ENCODE assay signal across 8 cellular contexts in genomic region chr11:61899146-61899841, GRCh38. TPM values are rescaled to one million over a fixed set of nuclear protein-coding genes. Genes with fewer than 3 reads are reported as not detected.
DNase-seq lines count a peak whose midpoint lies in the region; ATAC-seq and TF ChIP-seq lines count a peak whose summit lies in the region.

No MANE protein-coding gene starts in this region.

- H3K9ac ChIP-seq in neural cell (ENCODE audit: low read length), result peak overlapping the region; percentile 53

- no peaks in the 10 kb centered on the region for H3K9me2 ChIP-seq in neural cell (ENCODE audit: insufficient read depth, low read length)

- peaks cover 0 to 2% (median 0%) of the 10 kb centered on the region in 8 donors for H3K9me3 Mint-ChIP-seq in CD4-positive, alpha-beta memory T cell
- H3K9me3 Mint-ChIP-seq in activated T-cell treated with anti-CD3 and anti-CD28 coated beads, Interleukin-2, amount 50 U/mL, for 4 hours, result no peaks in the 10 kb centered on the region
- H3K9me3 Mint-ChIP-seq in stimulated activated naive CD8-positive, alpha-beta T cell treated with anti-CD3 and anti-CD28 coated beads, Interleukin-15, amount 100 ng/mL, for 72 hours, result no peaks in the 10 kb centered on the region

- no peaks in the 10 kb centered on the region for H3K36me3 Mint-ChIP-seq in CD4-positive, alpha-beta memory T cell
- no peaks in the 10 kb centered on the region for H3K36me3 Mint-ChIP-seq in activated T-cell treated with anti-CD3 and anti-CD28 coated beads, Interleukin-2, amount 50 U/mL, for 4 hours (ENCODE audit: insufficient read depth)

- H3F3A ChIP-seq in neural cell (ENCODE audit: insufficient read depth, low read length, poor library complexity, severe bottlenecking), result peaks cover 7% of the 10 kb centered on the region

- peak; percentile 60 for ATAC-seq in GM21381 (IDR thresholded peaks at IDR 0.05; ENCODE audit: unreplicated experiment)
- ATAC-seq in activated T-cell treated with anti-CD3 and anti-CD28 coated beads, Interleukin-2, amount 50 U/mL, for 4 hours, result peak; percentile 92 to 93
- ATAC-seq in stimulated activated naive CD8-positive, alpha-beta T cell treated with anti-CD3 and anti-CD28 coated beads, Interleukin-15, amount 100 ng/mL, for 72 hours, result peak; percentile 90

- H3K4me3 Mint-ChIP-seq in CD4-positive, alpha-beta memory T cell, result peak overlapping the region in 1 of 8 donors; percentile 4
- H3K4me3 Mint-ChIP-seq in activated T-cell treated with anti-CD3 and anti-CD28 coated beads, Interleukin-2, amount 50 U/mL, for 4 hours, result no peak overlapping the region
- H3K4me3 Mint-ChIP-seq in stimulated activated naive CD8-positive, alpha-beta T cell treated with anti-CD3 and anti-CD28 coated beads, Interleukin-15, amount 100 ng/mL, for 72 hours, result peak overlapping the region in 1 of 2 donors; percentile 13

- no peaks in the 10 kb centered on the region for H3K79me2 ChIP-seq in neural cell (replicated peaks; ENCODE audit: insufficient read depth, low read length)

- H3K27ac ChIP-seq in CD4-positive, alpha-beta memory T cell (ENCODE audit: low read depth, low read length), result no peak overlapping the region
- H3K27ac ChIP-seq in Peyer's patch (peak overlapping the region in 1 of 4 donors; percentile 51), neural cell (ENCODE audit: low read length) (peak overlapping the region; percentile 81)

- H3K36me3 ChIP-seq in CD4-positive, alpha-beta memory T cell (ENCODE audit: insufficient read depth, low read length), result no peaks in the 10 kb centered on the region
- H3K36me3 ChIP-seq in Peyer's patch (peaks cover 0 to 4% (median 0%) of the 10 kb centered on the region in 3 donors), neural cell (ENCODE audit: insufficient read depth, low read length) (no peaks in the 10 kb centered on the region)

- intact Hi-C loops in CD4-positive, alpha-beta memory T cell (cut with micrococcal nuclease), result loop anchor here (1.0 to 5.0 kb wide), 5 partner anchors 48 to 209 kb away; partner anchors contain the start of gene FTH1

- peak; percentile 72 for TF ChIP-seq RAD21 in neural cell (conservative IDR thresholded peaks at IDR 0.05)

- H3K4me2 ChIP-seq in neural cell (ENCODE audit: low read length), result no peak overlapping the region

- no peaks in the 10 kb centered on the region for H4K20me1 ChIP-seq in neural cell (ENCODE audit: insufficient read depth)

- H3K9me3 ChIP-seq in CD4-positive, alpha-beta memory T cell (ENCODE audit: control insufficient read depth in 1 of 2, low read length in 2 of 2), result no peaks in the 10 kb centered on the region
- H3K9me3 ChIP-seq in Peyer's patch, result no peaks in the 10 kb centered on the region
- no peaks in the 10 kb centered on the region for H3K9me3 ChIP-seq in neural cell (ENCODE audit: low read length)

- H3K4me3 ChIP-seq in CD4-positive, alpha-beta memory T cell (ENCODE audit: low read length in 2 of 2), result no peak overlapping the region
- H3K4me3 ChIP-seq in Peyer's patch (no peak overlapping the region), neural cell (ENCODE audit: low read length) (peak overlapping the region; percentile 40)

- H3K4me1 ChIP-seq in CD4-positive, alpha-beta memory T cell (ENCODE audit: insufficient read depth, low read length), result peaks cover 7% of the 10 kb centered on the region
- peaks cover 0 to 6% (median 0%) of the 10 kb centered on the region in 4 donors for H3K4me1 ChIP-seq in Peyer's patch

- no peak for TF ChIP-seq POLR2A in Peyer's patch (IDR thresholded peaks at IDR 0.05)

- POLR2A ChIA-PET in CD4-positive, alpha-beta memory T cell (lab: Charles Lee; ENCODE audit: partially characterized antibody), result interaction anchor here (0.9 to 3.9 kb wide), 5 partner anchors 9 to 208 kb away, joined by 3 to 30 read pairs (median 9); partner anchors contain the start of genes FADS3 and FTH1

- DNase-seq in CD4-positive, alpha-beta memory T cell, result peak; percentile 89 to 92 (median 90)
- DNase-seq in Kasumi-1 (lab: John Stamatoyannopoulos, UW), result peak; percentile 81 to 84
- peak; percentile 90 to 95 (median 92) for DNase-seq in Peyer's patch
- peak; percentile 94 for DNase-seq in activated T-cell treated with anti-CD3 and anti-CD28 coated beads, Interleukin-2, amount 50 U/mL, for 4 hours
- peak; percentile 53 for DNase-seq in fibroblast of gingiva (ENCODE audit: low read depth)
- peak; percentile 95 to 96 for DNase-seq in stimulated activated naive CD8-positive, alpha-beta T cell treated with anti-CD3 and anti-CD28 coated beads, Interleukin-15, amount 100 ng/mL, for 72 hours

- H3K27ac Mint-ChIP-seq in CD4-positive, alpha-beta memory T cell, result peak overlapping the region in 6 of 7 donors; percentile 2 to 93 (median 76)
- peak overlapping the region; percentile 46 to 76 for H3K27ac Mint-ChIP-seq in stimulated activated naive CD8-positive, alpha-beta T cell treated with anti-CD3 and anti-CD28 coated beads, Interleukin-15, amount 100 ng/mL, for 72 hours

- no peak overlapping the region for H2AFZ ChIP-seq in neural cell (ENCODE audit: low read depth, low read length)

- CTCF ChIA-PET in CD4-positive, alpha-beta memory T cell (lab: Charles Lee; ENCODE audit: partially characterized antibody), result interaction anchor here (0.6 to 11.6 kb wide), 38 partner anchors 10 to 930 kb away, joined by 3 to 387 read pairs (median 4); partner anchors contain the start of genes FEN1, FTH1 and TMEM258

- TF ChIP-seq CTCF in Peyer's patch (IDR thresholded peaks at IDR 0.05) (peak; percentile 98 to 100 (median 100)), neural cell (IDR thresholded peaks at IDR 0.05; ENCODE audit: poor library complexity, severe bottlenecking) (peak; percentile 95)

- H3K27me3 ChIP-seq in CD4-positive, alpha-beta memory T cell (ENCODE audit: insufficient read depth, low read length), result no peaks in the 10 kb centered on the region
- H3K27me3 ChIP-seq in Peyer's patch (no peaks in the 10 kb centered on the region), neural cell (ENCODE audit: insufficient read depth, low read depth, low read length) (no peaks in the 10 kb centered on the region)

- H3K27me3 Mint-ChIP-seq in CD4-positive, alpha-beta memory T cell, result no peaks in the 10 kb centered on the region
- H3K27me3 Mint-ChIP-seq in activated T-cell treated with anti-CD3 and anti-CD28 coated beads, Interleukin-2, amount 50 U/mL, for 4 hours (ENCODE audit: low read depth), result no peaks in the 10 kb centered on the region
- peaks cover 7% of the 10 kb centered on the region for H3K27me3 Mint-ChIP-seq in stimulated activated naive CD8-positive, alpha-beta T cell treated with anti-CD3 and anti-CD28 coated beads, Interleukin-15, amount 100 ng/mL, for 72 hours

- TF ChIP-seq EP300 in neural cell (conservative IDR thresholded peaks at IDR 0.05; ENCODE audit: poor library complexity, severe bottlenecking), result peak; percentile 76

- H3K4me1 Mint-ChIP-seq in CD4-positive, alpha-beta memory T cell, result peaks cover 4 to 6% (median 5%) of the 10 kb centered on the region in 4 donors
- peaks cover 5% of the 10 kb centered on the region for H3K4me1 Mint-ChIP-seq in activated T-cell treated with anti-CD3 and anti-CD28 coated beads, Interleukin-2, amount 50 U/mL, for 4 hours (ENCODE audit: low read depth)
- H3K4me1 Mint-ChIP-seq in stimulated activated naive CD8-positive, alpha-beta T cell treated with anti-CD3 and anti-CD28 coated beads, Interleukin-15, amount 100 ng/mL, for 72 hours, result peaks cover 10% of the 10 kb centered on the region

TF ChIP-seq in neural cell, 6 proteins besides CTCF, POLR2A, EP300 and RAD21 (continues in another document):
- no peak for TF ChIP-seq TAF1 (IDR thresholded peaks at IDR 0.05; ENCODE audit: low read depth)
- TF ChIP-seq REST (IDR thresholded peaks at IDR 0.05; ENCODE audit: borderline replicate concordance), result peak; percentile 74
- peak; percentile 85 for TF ChIP-seq SMC3 (conservative IDR thresholded peaks at IDR 0.05; ENCODE audit: poor library complexity)

RNA-seq across cellular contexts. Expression of gene FADS3, which starts 7.9 kb away (rescaled TPM):
- 1 to 10 TPM; 5.9 to 7.8 TPM for total RNA-seq in CD4-positive, alpha-beta memory T cell
- 1 to 10 TPM; 2.9 to 3.0 TPM for polyA plus RNA-seq in CD4-positive, alpha-beta memory T cell
- total RNA-seq in Peyer's patch, result 10 to 100 TPM in 3 of 4 donors, 1 to 10 TPM in 1; 9.5 to 76.7 (median 18.4) TPM
- total RNA-seq in activated T-cell treated with anti-CD3 and anti-CD28 coated beads, Interleukin-2, amount 50 U/mL, for 4 hours, result 1 to 10 TPM; 2.6 to 4.1 (median 2.8) TPM
- 35.4 and 45.7 TPM in 2 replicates for polyA plus RNA-seq in neural cell
- polyA minus RNA-seq in neural cell, result 8.9 and 15.1 TPM in 2 replicates

RNA-seq across cellular contexts. Expression of gene RAB3IL1, which starts 18.1 kb away (rescaled TPM):
- total RNA-seq in CD4-positive, alpha-beta memory T cell, result under 1 TPM; 0.44 to 0.53 TPM
- polyA plus RNA-seq in CD4-positive, alpha-beta memory T cell, result not detected
- total RNA-seq in Peyer's patch, result 10 to 100 TPM in 1 of 4 donors, 1 to 10 TPM in 3; 1.1 to 28.1 (median 5.7) TPM
- total RNA-seq in activated T-cell treated with anti-CD3 and anti-CD28 coated beads, Interleukin-2, amount 50 U/mL, for 4 hours, result 1 to 10 TPM in 1 of 3 donors, under 1 TPM in 1, not detected in 1; 0.15 to 1.4 TPM
- polyA plus RNA-seq in neural cell, result 1.6 and 4.0 TPM in 2 replicates
- polyA minus RNA-seq in neural cell, result 1.9 TPM in 2 replicates

RNA-seq across cellular contexts. Expression of gene BEST1, which starts 50.9 kb away (rescaled TPM):
- under 1 TPM; 0.26 to 0.50 TPM for total RNA-seq in CD4-positive, alpha-beta memory T cell
- 1 to 10 TPM; 1.3 TPM for polyA plus RNA-seq in CD4-positive, alpha-beta memory T cell
- total RNA-seq in Peyer's patch, result 1 to 10 TPM in 3 of 4 donors, under 1 TPM in 1; 0.47 to 4.1 (median 2.3) TPM
- total RNA-seq in activated T-cell treated with anti-CD3 and anti-CD28 coated beads, Interleukin-2, amount 50 U/mL, for 4 hours, result not detected
- polyA plus RNA-seq in neural cell, result 6.4 and 7.7 TPM in 2 replicates
- 4.4 and 5.2 TPM in 2 replicates for polyA minus RNA-seq in neural cell
